6 cellular contexts compared by ENCODE assay signal in genomic region chr10:59729167-59729566, GRCh38. TPM values are rescaled to one million over a fixed set of nuclear protein-coding genes. Genes with fewer than 3 reads are reported as not detected.
"Had no signal": no experiment of that assay in that cellular context is flagged by ENCODE, and none has a peak within 500 bp of the region (broad histone marks: within the 10 kb centered on the region; RNA-seq: fewer than 3 reads in every experiment).

No MANE protein-coding gene starts in this region.

RNA-seq across cellular contexts. Expression of gene SLC16A9, which starts 19.5 kb away (rescaled TPM):
- total RNA-seq: HFFc6 had no signal

RNA-seq across cellular contexts. Expression of gene MRLN, which starts 24.1 kb away (rescaled TPM):
- total RNA-seq: GM23338, H1, H9, HFFc6, HT1080, IMR-90 had no signal
- polyA plus RNA-seq: GM23338, IMR-90 had no signal
